Comparison of ENCODE assay signal across 1 cellular context in the genomic region with DNA sequence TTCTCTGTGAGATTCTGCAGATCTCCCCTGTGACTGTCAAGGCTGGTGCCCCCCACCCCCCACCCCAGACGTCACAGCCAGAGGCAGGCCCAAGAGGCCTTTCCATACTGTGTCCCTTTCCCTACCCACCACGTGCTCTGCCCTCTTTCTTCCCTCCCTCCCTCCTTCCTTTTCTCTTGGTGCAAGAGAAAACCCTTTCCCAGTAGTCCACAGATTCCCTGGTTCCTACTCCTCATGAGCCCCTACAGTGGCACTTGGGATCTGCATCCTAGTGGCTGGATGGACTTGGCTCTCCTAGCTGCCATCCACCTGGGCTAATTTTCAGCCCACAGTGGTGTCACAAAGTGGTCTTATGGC.
TF ChIP-seq lines count a peak whose summit lies in the region.

No MANE protein-coding gene starts in this region.

TF ChIP-seq in HepG2, 621 proteins besides CTCF, POLR2A, EP300 and RAD21:
- TF ChIP-seq GABPA (IDR thresholded peaks at IDR 0.05; ENCODE audit: low read depth, low read length) (no peak), GABPA (CRISPR knock-in tag; IDR thresholded peaks at IDR 0.05; ENCODE audit: low read depth) (peak; percentile 37; the same call in 1 of the 2 replicates), ZC3H4 (CRISPR knock-in tag; IDR thresholded peaks at IDR 0.05; ENCODE audit: borderline replicate concordance) (no peak)
